ENCODE assay signal across 14 cellular contexts in the genomic region with DNA sequence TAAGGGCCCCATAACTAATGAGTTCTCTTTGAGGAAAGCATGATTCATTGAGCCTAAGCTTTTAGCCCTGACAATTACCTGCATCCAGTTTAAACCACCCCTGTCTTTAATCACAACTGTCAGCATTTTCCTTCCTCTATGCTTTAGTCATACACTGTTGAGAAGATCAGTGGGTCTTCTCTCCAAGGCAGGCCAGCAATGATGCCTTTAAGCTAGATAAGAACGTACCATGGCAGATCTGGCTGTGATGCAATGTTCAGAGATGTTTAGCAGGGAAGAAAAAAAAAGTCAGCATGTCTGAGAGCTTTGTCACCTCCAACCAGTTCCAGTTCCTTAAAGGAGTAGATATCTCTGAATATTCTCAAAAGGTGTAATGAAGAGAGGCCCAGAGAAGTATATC.
DNase-seq lines count a peak whose midpoint lies in the region; ATAC-seq, FAIRE-seq and TF ChIP-seq lines count a peak whose summit lies in the region.
"Had no signal": no experiment of that assay in that cellular context is flagged by ENCODE, and none has a peak within 500 bp of the region (broad histone marks: within the 10 kb centered on the region; RNA-seq: fewer than 3 reads in every experiment).

No MANE protein-coding gene starts in this region.

- intact Hi-C loops in Caco-2 (cut with micrococcal nuclease; ENCODE audit: unreplicated experiment) = loop anchor here (1.0 to 10.0 kb wide), 3 partner anchors 121 to 193 kb away; no protein-coding TSS in a partner anchor

- no peak for FAIRE-seq in H54 (lab: Jason Lieb, UNC)

- no TSS peak for BruUV-seq in Caco-2 (replicated peaks; lab: Mats Ljungman, UMichigan)

- CTCF ChIA-PET in Caco-2 (lab: Charles Lee) = no interaction called here

- H3K4me1 ChIP-seq in BLaER1 = peaks cover 59% of the 10 kb centered on the region
- peaks cover 28% of the 10 kb centered on the region for H3K4me1 ChIP-seq in Caco-2
- H3K4me1 ChIP-seq in RWPE2 (ENCODE audit: insufficient read depth, poor library complexity, severe bottlenecking) = no peaks in the 10 kb centered on the region
- peaks cover 2% of the 10 kb centered on the region for H3K4me1 ChIP-seq in mesenchymal stem cell (ENCODE audit: control insufficient read depth, insufficient read depth, low read depth, low read length)

- H4K91ac ChIP-seq in mesenchymal stem cell (ENCODE audit: low read length) = no peak overlapping the region

- H3K4me3 Mint-ChIP-seq in Caco-2 (ENCODE audit: unreplicated experiment) = no peak overlapping the region
- no peak overlapping the region for H3K4me3 Mint-ChIP-seq in mesothelial cell of epicardium
- H3K4me3 Mint-ChIP-seq: brain had no signal

- H2AK5ac ChIP-seq in mesenchymal stem cell (ENCODE audit: low read length, severe bottlenecking) = no peak overlapping the region

- POLR2A ChIA-PET in Caco-2 (lab: Charles Lee) = no interaction called here

- no peak overlapping the region for H3K14ac ChIP-seq in mesenchymal stem cell (ENCODE audit: low read length in 2 of 2)

- H3K23ac ChIP-seq in mesenchymal stem cell (ENCODE audit: low read length in 2 of 2) = no peak overlapping the region

- H2BK15ac ChIP-seq in mesenchymal stem cell (ENCODE audit: low read depth, poor library complexity, severe bottlenecking) = no peak overlapping the region

- DNase-seq in Caco-2 (peak; percentile 19 to 46), RWPE2 (ENCODE audit: low spot score) (no peak), islet precursor cell (peak; percentile 91), mesothelial cell of epicardium (ENCODE audit: low spot score in 2 of 2, unreplicated experiment in 2 of 2) (no peak), mesenchymal stem cell (no peak), H54 (ENCODE audit: insufficient read length, low spot score) (no peak)
- DNase-seq: activated CD8-positive, alpha-beta memory T cell treated with anti-CD3 and anti-CD28 coated beads, Interleukin-2, amount 50 U/mL, for 48 hours; Calu3; GOT3; Peyer's patch; T1000 had no signal

- H3K27ac ChIP-seq in BLaER1 (peak overlapping the region; percentile 72), RWPE2 (ENCODE audit: poor library complexity, severe bottlenecking) (no peak overlapping the region), mesenchymal stem cell (ENCODE audit: low read length, poor library complexity, severe bottlenecking) (no peak overlapping the region)
- H3K27ac ChIP-seq: Peyer's patch had no signal

- WGBS in mesenchymal stem cell = 17% methylated on average over 1 of the region's 1 CpG

- peaks cover 27% of the 10 kb centered on the region for H3K4me1 Mint-ChIP-seq in Caco-2 (ENCODE audit: low read depth, unreplicated experiment)
- H3K4me1 Mint-ChIP-seq in mesothelial cell of epicardium = peaks cover 37% of the 10 kb centered on the region

- H3K18ac ChIP-seq in mesenchymal stem cell (ENCODE audit: low read depth in 1 of 2, low read length in 2 of 2) = no peak overlapping the region

- H3K27me3 ChIP-seq in BLaER1 = no peaks in the 10 kb centered on the region
- no peaks in the 10 kb centered on the region for H3K27me3 ChIP-seq in Caco-2 (replicated peaks; ENCODE audit: control insufficient read depth, insufficient read depth, low read length)
- peaks cover 4% of the 10 kb centered on the region for H3K27me3 ChIP-seq in RWPE2 (ENCODE audit: insufficient read depth, poor library complexity, severe bottlenecking)
- H3K27me3 ChIP-seq in mesenchymal stem cell (ENCODE audit: control insufficient read depth in 1 of 2, insufficient read depth in 1 of 2, low read length in 2 of 2) = peaks cover 0 to 19% of the 10 kb centered on the region in 2 experiments
- H3K27me3 ChIP-seq: Peyer's patch had no signal

- H2BK120ac ChIP-seq in mesenchymal stem cell (ENCODE audit: low read depth, low read length) = no peak overlapping the region

- no peaks in the 10 kb centered on the region for H3K9me3 Mint-ChIP-seq in Caco-2 (ENCODE audit: unreplicated experiment)
- peaks cover 5% of the 10 kb centered on the region for H3K9me3 Mint-ChIP-seq in mesothelial cell of epicardium

- H3K9ac ChIP-seq in BLaER1 (no peak overlapping the region), mesenchymal stem cell (ENCODE audit: low read length) (no peak overlapping the region)

- H3K9me3 ChIP-seq in BLaER1 (peaks cover 10% of the 10 kb centered on the region), Caco-2 (no peaks in the 10 kb centered on the region), RWPE2 (ENCODE audit: severe bottlenecking) (no peaks in the 10 kb centered on the region), mesenchymal stem cell (ENCODE audit: control insufficient read depth, low read length) (no peaks in the 10 kb centered on the region)
- H3K9me3 ChIP-seq: Peyer's patch had no signal

- TF ChIP-seq POLR2A in H54 (IDR thresholded peaks at IDR 0.05; ENCODE audit: low read depth, low read length) = no peak

- no peak overlapping the region for H2BK5ac ChIP-seq in mesenchymal stem cell (ENCODE audit: low read depth, low read length, poor library complexity, severe bottlenecking)

- H3K27ac Mint-ChIP-seq in Caco-2 (ENCODE audit: unreplicated experiment) (peak overlapping the region; percentile 75), mesothelial cell of epicardium (no peak overlapping the region)

- H3K79me1 ChIP-seq in mesenchymal stem cell (replicated peaks; ENCODE audit: low read length, poor library complexity, severe bottlenecking) = no peaks in the 10 kb centered on the region

- H2AFZ ChIP-seq in mesenchymal stem cell (ENCODE audit: low read depth, low read length) = no peak overlapping the region

- H3K36me3 Mint-ChIP-seq in Caco-2 (ENCODE audit: insufficient read depth, unreplicated experiment) (peaks cover 5% of the 10 kb centered on the region), mesothelial cell of epicardium (no peaks in the 10 kb centered on the region)
- H3K36me3 Mint-ChIP-seq: brain had no signal

- H3K4me3 ChIP-seq in BLaER1 (no peak overlapping the region), Caco-2 (ENCODE audit: low read depth, low read length) (no peak overlapping the region), RWPE2 (ENCODE audit: severe bottlenecking) (no peak overlapping the region), mesenchymal stem cell (ENCODE audit: insufficient read depth in 1 of 2, low read depth in 1 of 2, low read length in 2 of 2) (no peak overlapping the region)
- H3K4me3 ChIP-seq: Peyer's patch had no signal

- no peaks in the 10 kb centered on the region for H3K27me3 Mint-ChIP-seq in Caco-2 (ENCODE audit: insufficient read depth, unreplicated experiment)
- H3K27me3 Mint-ChIP-seq in mesothelial cell of epicardium (ENCODE audit: low read depth) = peaks cover 23% of the 10 kb centered on the region
- H3K27me3 Mint-ChIP-seq: brain had no signal

- no peak for TF ChIP-seq CTCF in Caco-2 (IDR thresholded peaks at IDR 0.05; ENCODE audit: insufficient read depth in 1 of 2, low read depth in 1 of 2, low read length in 1 of 2, severe bottlenecking in 1 of 2, unreplicated experiment in 1 of 2)
- no peak for TF ChIP-seq CTCF in RWPE2 (IDR thresholded peaks at IDR 0.05; ENCODE audit: poor library complexity, severe bottlenecking)
- TF ChIP-seq CTCF in mesothelial cell of epicardium (IDR thresholded peaks at IDR 0.05; ENCODE audit: unreplicated experiment) = no peak

- ATAC-seq in RWPE2 (ENCODE audit: low read depth) (0 out of 3 replicates have a peak, but pooled peaks have one; percentile 12), HG03439 (IDR thresholded peaks at IDR 0.05; ENCODE audit: unreplicated experiment) (no peak)

- H3K4me2 ChIP-seq in BLaER1 = peak overlapping the region; percentile 87
- H3K4me2 ChIP-seq in mesenchymal stem cell (ENCODE audit: low read length, poor library complexity, severe bottlenecking) = no peak overlapping the region

- no peak overlapping the region for H4K8ac ChIP-seq in mesenchymal stem cell (ENCODE audit: low read length)

- no peak overlapping the region for H2BK12ac ChIP-seq in mesenchymal stem cell (ENCODE audit: low read length in 2 of 2)

- H3K4ac ChIP-seq in mesenchymal stem cell (ENCODE audit: low read depth in 1 of 2, low read length in 2 of 2) = no peak overlapping the region

- no peaks in the 10 kb centered on the region for H4K20me1 ChIP-seq in BLaER1

- H3K36me3 ChIP-seq in BLaER1 = no peaks in the 10 kb centered on the region
- no peaks in the 10 kb centered on the region for H3K36me3 ChIP-seq in Caco-2 (ENCODE audit: control insufficient read depth, insufficient read depth, low read length)
- H3K36me3 ChIP-seq in RWPE2 (ENCODE audit: low read depth) = no peaks in the 10 kb centered on the region
- no peaks in the 10 kb centered on the region for H3K36me3 ChIP-seq in mesenchymal stem cell (ENCODE audit: control insufficient read depth in 1 of 2, insufficient read depth in 2 of 2, low read depth in 1 of 2, low read length in 2 of 2)
- H3K36me3 ChIP-seq: Peyer's patch had no signal

Comparison
In these comparisons a context has a peak if more than half of its experiments do, and no peak if none do; other contexts are left out.
1. DNase-seq: peak in Caco-2 (2 of 2) and islet precursor cell (single experiment); none in RWPE2 (single experiment), mesothelial cell of epicardium (0 of 2), mesenchymal stem cell (single experiment) and H54 (single experiment).